12 cellular contexts compared by ENCODE assay signal in the genomic region with DNA sequence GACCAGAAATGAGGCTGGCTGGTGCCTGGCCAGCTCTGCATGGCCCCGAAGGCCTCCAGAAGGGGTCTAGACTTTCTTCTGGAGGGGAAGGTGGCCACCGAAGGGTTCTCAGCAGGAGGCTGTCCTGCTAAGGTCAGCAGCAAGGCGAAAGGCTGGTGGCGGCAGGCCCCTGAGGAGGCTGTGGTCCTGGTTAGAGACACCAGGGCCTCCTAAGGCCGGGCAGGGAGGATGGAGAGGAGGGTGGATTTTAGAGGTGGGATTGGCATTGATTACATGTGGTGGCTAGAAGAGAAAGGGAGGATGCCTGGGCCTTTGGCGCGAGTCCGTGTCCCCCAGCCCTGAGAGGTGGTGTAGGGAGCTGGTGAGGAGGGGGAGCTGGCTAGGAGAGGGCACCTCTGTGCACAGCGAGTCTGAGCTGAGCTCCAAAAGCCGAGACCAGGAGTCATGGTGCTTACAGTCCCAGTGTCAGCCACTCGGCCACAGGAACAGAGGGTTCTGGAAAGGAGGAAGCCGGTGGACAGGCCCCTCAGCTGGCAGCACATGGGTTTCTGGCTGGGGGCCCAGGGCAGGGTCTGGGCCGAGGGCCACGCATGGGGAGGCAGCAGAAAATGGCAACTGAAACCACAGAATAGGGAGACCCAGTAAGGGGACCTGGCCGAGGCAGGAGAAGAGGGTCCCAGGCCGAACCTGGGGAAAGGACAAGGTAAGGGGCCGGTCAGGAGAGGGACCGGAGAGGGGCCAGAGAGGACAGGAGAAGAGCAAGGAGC. TPM values are rescaled to one million over a fixed set of nuclear protein-coding genes. Genes with fewer than 3 reads are reported as not detected.
DNase-seq lines count a peak whose midpoint lies in the region; ATAC-seq and TF ChIP-seq lines count a peak whose summit lies in the region.
"Had no signal": no experiment of that assay in that cellular context is flagged by ENCODE, and none has a peak within 500 bp of the region (broad histone marks: within the 10 kb centered on the region; RNA-seq: fewer than 3 reads in every experiment).

No MANE protein-coding gene starts in this region.

- TF ChIP-seq POLR2A in uterus (IDR thresholded peaks at IDR 0.05), result no peak
- no peak for TF ChIP-seq POLR2A in vagina (IDR thresholded peaks at IDR 0.05)

- peak overlapping the region; percentile 96 for H3K27ac Mint-ChIP-seq in activated naive CD8-positive, alpha-beta T cell treated with anti-CD3 and anti-CD28 coated beads, Interleukin-2, amount 50 U/mL, for 24 hours

- peaks cover 55% of the 10 kb centered on the region for H3K4me1 Mint-ChIP-seq in activated naive CD8-positive, alpha-beta T cell treated with anti-CD3 and anti-CD28 coated beads, Interleukin-2, amount 50 U/mL, for 24 hours

- H3K9me3 Mint-ChIP-seq in activated naive CD8-positive, alpha-beta T cell treated with anti-CD3 and anti-CD28 coated beads, Interleukin-2, amount 50 U/mL, for 24 hours, result no peaks in the 10 kb centered on the region

- H3K27me3 Mint-ChIP-seq in activated naive CD8-positive, alpha-beta T cell treated with anti-CD3 and anti-CD28 coated beads, Interleukin-2, amount 50 U/mL, for 24 hours, result no peaks in the 10 kb centered on the region

- intact Hi-C loops in left ventricle myocardium superior (cut with micrococcal nuclease) (no loop called here), uterus (cut with DNase I; ENCODE audit: low total_unique reads) (loop anchor here (5.0 kb wide), 1 partner anchor 88 kb away; no protein-coding TSS in a partner anchor), vagina (cut with DNase I) (loop anchor here (5.0 kb wide), 1 partner anchor 88 kb away; no protein-coding TSS in a partner anchor)

- H3K27me3 ChIP-seq in right atrium auricular region, result no peaks in the 10 kb centered on the region
- H3K27me3 ChIP-seq in mucosa of stomach (ENCODE audit: control insufficient read depth, insufficient read depth, low read length), result no peaks in the 10 kb centered on the region
- no peaks in the 10 kb centered on the region for H3K27me3 ChIP-seq in uterus
- H3K27me3 ChIP-seq in vagina, result no peaks in the 10 kb centered on the region

- H3K4me3 ChIP-seq in right atrium auricular region (no peak overlapping the region), mucosa of stomach (ENCODE audit: low read length) (no peak overlapping the region), uterus (no peak overlapping the region), vagina (no peak overlapping the region)

- H3K36me3 Mint-ChIP-seq in activated naive CD8-positive, alpha-beta T cell treated with anti-CD3 and anti-CD28 coated beads, Interleukin-2, amount 50 U/mL, for 24 hours (ENCODE audit: low read depth), result peaks cover 64% of the 10 kb centered on the region

- H3K36me3 ChIP-seq in right atrium auricular region (peaks cover 20% of the 10 kb centered on the region), mucosa of stomach (ENCODE audit: control insufficient read depth, insufficient read depth, low read length) (peaks cover 5% of the 10 kb centered on the region), uterus (no peaks in the 10 kb centered on the region), vagina (peaks cover 0 to 2% of the 10 kb centered on the region in 2 donors)

- no peak for TF ChIP-seq CTCF in right atrium auricular region (IDR thresholded peaks at IDR 0.05)
- TF ChIP-seq CTCF in uterus (IDR thresholded peaks at IDR 0.05), result no peak
- no peak for TF ChIP-seq CTCF in vagina (IDR thresholded peaks at IDR 0.05)

- ATAC-seq in left ventricle myocardium superior (no peak), HG03439 (IDR thresholded peaks at IDR 0.05; ENCODE audit: unreplicated experiment) (no peak)
- no peak for ATAC-seq in activated naive CD8-positive, alpha-beta T cell treated with anti-CD3 and anti-CD28 coated beads, Interleukin-2, amount 50 U/mL, for 24 hours

- H3K4me1 ChIP-seq in right atrium auricular region, result peaks cover 0 to 38% of the 10 kb centered on the region in 2 donors
- peaks cover 44% of the 10 kb centered on the region for H3K4me1 ChIP-seq in mucosa of stomach (ENCODE audit: control insufficient read depth, insufficient read depth, low read length)
- H3K4me1 ChIP-seq in uterus, result no peaks in the 10 kb centered on the region
- H3K4me1 ChIP-seq in vagina, result peaks cover 27% of the 10 kb centered on the region

- H3K9ac ChIP-seq in mucosa of stomach (ENCODE audit: low read length), result peak overlapping the region; percentile 84
- H3K9ac ChIP-seq: parathyroid adenoma had no signal

- H3K4me3 Mint-ChIP-seq in activated naive CD8-positive, alpha-beta T cell treated with anti-CD3 and anti-CD28 coated beads, Interleukin-2, amount 50 U/mL, for 24 hours, result peak overlapping the region; percentile 93

- H3K27ac ChIP-seq in right atrium auricular region, result peak overlapping the region; percentile 84 to 92
- peak overlapping the region; percentile 65 to 78 for H3K27ac ChIP-seq in uterus
- H3K27ac ChIP-seq in vagina, result no peak overlapping the region
- H3K27ac ChIP-seq: C4-2B had no signal

- no peaks in the 10 kb centered on the region for H3K9me3 ChIP-seq in right atrium auricular region
- H3K9me3 ChIP-seq in mucosa of stomach (ENCODE audit: control insufficient read depth, low read length), result no peaks in the 10 kb centered on the region
- H3K9me3 ChIP-seq in uterus, result no peaks in the 10 kb centered on the region
- no peaks in the 10 kb centered on the region for H3K9me3 ChIP-seq in vagina

- DNase-seq in right atrium auricular region (ENCODE audit: low spot score) (no peak), left ventricle myocardium superior (no peak), uterus (no peak), AG08396 (ENCODE audit: low spot score) (no peak), vagina (ENCODE audit: extremely low spot score in 2 of 2) (no peak)
- DNase-seq in activated naive CD8-positive, alpha-beta T cell treated with anti-CD3 and anti-CD28 coated beads, Interleukin-2, amount 50 U/mL, for 24 hours, result no peak
- DNase-seq: effector CD4-positive, alpha-beta T cell; NCI-H524 had no signal

RNA-seq across cellular contexts. Expression of a gene that starts 2.5 kb away (rescaled TPM):
- total RNA-seq in right atrium auricular region (10 to 100 TPM in 1 of 2 donors, 1 to 10 TPM in 1; 6.3 to 19.4 TPM), left ventricle myocardium superior (6.9 TPM), uterus (10 to 100 TPM in 2 of 4 donors, 1 to 10 TPM in 2; 3.1 to 50.3 (median 9.3) TPM), vagina (24.3 TPM)

RNA-seq across cellular contexts. Expression of a gene that starts 17.0 kb away (rescaled TPM):
- total RNA-seq in right atrium auricular region, result 10 to 100 TPM; 86.0 to 95.8 TPM
- total RNA-seq in left ventricle myocardium superior, result 84.9 TPM
- total RNA-seq in uterus, result 10 to 100 TPM in 3 of 4 donors, 1 to 10 TPM in 1; 7.2 to 42.9 (median 18.7) TPM
- 27.7 TPM for total RNA-seq in vagina

RNA-seq across cellular contexts. Expression of a gene that starts 17.1 kb away (rescaled TPM):
- total RNA-seq in right atrium auricular region (10 to 100 TPM; 73.3 to 95.6 TPM), left ventricle myocardium superior (73.9 TPM), uterus (10 to 100 TPM; 10.8 to 44.9 (median 34.0) TPM), vagina (38.8 TPM)

RNA-seq across cellular contexts. Expression of a gene that starts 21.4 kb away (rescaled TPM):
- total RNA-seq in right atrium auricular region (10 to 100 TPM; 24.7 to 32.1 TPM), left ventricle myocardium superior (59.1 TPM), uterus (10 to 100 TPM in 2 of 4 donors, 1 to 10 TPM in 1, not detected in 1; 7.9 to 28.6 (median 16.6) TPM), vagina (43.7 TPM)

RNA-seq across cellular contexts. Expression of a gene that starts 23.0 kb away (rescaled TPM):
- total RNA-seq in right atrium auricular region (100 to 1,000 TPM in 1 of 2 donors, 10 to 100 TPM in 1; 88.9 to 114 TPM), left ventricle myocardium superior (127 TPM), uterus (100 to 1,000 TPM in 1 of 4 donors, 10 to 100 TPM in 3; 20.9 to 101 (median 83.8) TPM), vagina (91.3 TPM)
